ENCODE assay signal across 8 cellular contexts in genomic region chr22:28798810-28799124, GRCh38. TPM values are rescaled to one million over a fixed set of nuclear protein-coding genes. Genes with fewer than 3 reads are reported as not detected.
DNase-seq lines count a peak whose midpoint lies in the region; ATAC-seq and TF ChIP-seq lines count a peak whose summit lies in the region.

No MANE protein-coding gene starts in this region.

- peak overlapping the region; percentile 94 for H3K4me3 Mint-ChIP-seq in endothelial cell (ENCODE audit: unreplicated experiment)

- peaks cover 42% of the 10 kb centered on the region for H3K4me1 Mint-ChIP-seq in endothelial cell (ENCODE audit: unreplicated experiment)

- no peak overlapping the region for H2AFZ ChIP-seq in DND-41 (ENCODE audit: low read depth, low read length)
- no peak overlapping the region for H2AFZ ChIP-seq in parathyroid adenoma

- peaks cover 6% of the 10 kb centered on the region for H3K27me3 Mint-ChIP-seq in endothelial cell (ENCODE audit: unreplicated experiment)

- peaks cover 51% of the 10 kb centered on the region for H4K20me1 ChIP-seq in DND-41 (ENCODE audit: insufficient read depth, low read length)

- H3K9me3 ChIP-seq in DND-41 (ENCODE audit: insufficient read depth, low read length, severe bottlenecking) = no peaks in the 10 kb centered on the region
- H3K9me3 ChIP-seq in Peyer's patch = no peaks in the 10 kb centered on the region
- no peaks in the 10 kb centered on the region for H3K9me3 ChIP-seq in parathyroid adenoma (ENCODE audit: control insufficient read depth, low read length)

- H3K79me2 ChIP-seq in DND-41 (ENCODE audit: insufficient read depth, low read length) (peaks cover 96% of the 10 kb centered on the region), parathyroid adenoma (peaks cover 17% of the 10 kb centered on the region)

- H3K36me3 ChIP-seq in DND-41 (ENCODE audit: insufficient read depth, low read length) (peaks cover 64% of the 10 kb centered on the region), Peyer's patch (peaks cover 0 to 42% (median 0%) of the 10 kb centered on the region in 3 donors), parathyroid adenoma (ENCODE audit: control insufficient read depth, insufficient read depth, low read length) (no peaks in the 10 kb centered on the region)

- ATAC-seq in DND-41 (ENCODE audit: insufficient read depth, low read depth) = no peak
- no peak for ATAC-seq in HG02973 (IDR thresholded peaks at IDR 0.05; ENCODE audit: unreplicated experiment)
- no peak for ATAC-seq in HG03469 (IDR thresholded peaks at IDR 0.05; ENCODE audit: unreplicated experiment)
- no peak for ATAC-seq in HG02970 (IDR thresholded peaks at IDR 0.05; ENCODE audit: low FRiP score, unreplicated experiment)

- no peak for TF ChIP-seq POLR2A in Peyer's patch (IDR thresholded peaks at IDR 0.05)

- peaks cover 27% of the 10 kb centered on the region for H3K36me3 Mint-ChIP-seq in endothelial cell (ENCODE audit: low read depth, unreplicated experiment)

- no peak for DNase-seq in DND-41
- no peak for DNase-seq in Peyer's patch
- DNase-seq in endothelial cell (ENCODE audit: low spot score) = no peak
- DNase-seq in middle frontal gyrus (ENCODE audit: extremely low spot score, low spot score) = no peak

- H3K9ac ChIP-seq in DND-41 (ENCODE audit: low read depth, low read length) (peak overlapping the region; percentile 98), parathyroid adenoma (peak overlapping the region; percentile 43)

- no peaks in the 10 kb centered on the region for H3K9me3 Mint-ChIP-seq in endothelial cell (ENCODE audit: unreplicated experiment)

- H3K4me1 ChIP-seq in DND-41 (ENCODE audit: insufficient read depth, low read length) (peaks cover 68% of the 10 kb centered on the region), Peyer's patch (peaks cover 0 to 66% (median 14%) of the 10 kb centered on the region in 4 donors), parathyroid adenoma (peaks cover 17% of the 10 kb centered on the region)

- H3K27ac ChIP-seq in DND-41 (ENCODE audit: low read length) (peak overlapping the region; percentile 99), Peyer's patch (peak overlapping the region; percentile 96 to 99 (median 97)), parathyroid adenoma (peak overlapping the region; percentile 99)

- H3K4me2 ChIP-seq in DND-41 (ENCODE audit: insufficient read depth, low read length) (peak overlapping the region; percentile 64), parathyroid adenoma (ENCODE audit: low read length) (peak overlapping the region; percentile 78)

- peak overlapping the region; percentile 96 for H3K27ac Mint-ChIP-seq in endothelial cell (ENCODE audit: unreplicated experiment)

- H3K4me3 ChIP-seq in DND-41 (ENCODE audit: low read depth in 1 of 2, low read length in 2 of 2) = peak overlapping the region; percentile 65 to 71
- H3K4me3 ChIP-seq in Peyer's patch = peak overlapping the region; percentile 80 to 97 (median 86)
- peak overlapping the region; percentile 94 for H3K4me3 ChIP-seq in parathyroid adenoma (ENCODE audit: low read depth, low read length)

- H3K27me3 ChIP-seq in DND-41 (ENCODE audit: insufficient read depth, low read length, poor library complexity) (no peaks in the 10 kb centered on the region), Peyer's patch (no peaks in the 10 kb centered on the region), parathyroid adenoma (ENCODE audit: control insufficient read depth, insufficient read depth, low read length) (no peaks in the 10 kb centered on the region)

- TF ChIP-seq CTCF in DND-41 (IDR thresholded peaks at IDR 0.05; ENCODE audit: borderline replicate concordance, extremely low read depth, low read length, poor library complexity, severe bottlenecking) (no peak), Peyer's patch (IDR thresholded peaks at IDR 0.05) (no peak), endothelial cell (IDR thresholded peaks at IDR 0.05; ENCODE audit: unreplicated experiment) (no peak), parathyroid adenoma (IDR thresholded peaks at IDR 0.05) (no peak)

RNA-seq across cellular contexts. Expression of gene XBP1, which starts 1.6 kb away (rescaled TPM):
- total RNA-seq in Peyer's patch (100 to 1,000 TPM; 139 to 287 (median 213) TPM), endothelial cell (ENCODE audit: unreplicated experiment) (71.3 TPM)

RNA-seq across cellular contexts. Expression of gene CCDC117, which starts 26.3 kb away (rescaled TPM):
- total RNA-seq in Peyer's patch (10 to 100 TPM in 3 of 4 donors, 1 to 10 TPM in 1; 6.3 to 23.9 (median 14.2) TPM), endothelial cell (ENCODE audit: unreplicated experiment) (21.9 TPM)

RNA-seq across cellular contexts. Expression of gene HSCB, which starts 56.9 kb away (rescaled TPM):
- total RNA-seq in Peyer's patch = 10 to 100 TPM in 3 of 4 donors, 1 to 10 TPM in 1; 6.2 to 49.5 (median 12.1) TPM
- total RNA-seq in endothelial cell (ENCODE audit: unreplicated experiment) = 16.6 TPM

RNA-seq across cellular contexts. Expression of gene CHEK2, which starts 57.1 kb away (rescaled TPM):
- total RNA-seq in Peyer's patch = 10 to 100 TPM in 3 of 4 donors, 1 to 10 TPM in 1; 8.7 to 24.2 (median 14.2) TPM
- total RNA-seq in endothelial cell (ENCODE audit: unreplicated experiment) = 11.2 TPM
